1 cellular context compared by ENCODE assay signal in the genomic region with DNA sequence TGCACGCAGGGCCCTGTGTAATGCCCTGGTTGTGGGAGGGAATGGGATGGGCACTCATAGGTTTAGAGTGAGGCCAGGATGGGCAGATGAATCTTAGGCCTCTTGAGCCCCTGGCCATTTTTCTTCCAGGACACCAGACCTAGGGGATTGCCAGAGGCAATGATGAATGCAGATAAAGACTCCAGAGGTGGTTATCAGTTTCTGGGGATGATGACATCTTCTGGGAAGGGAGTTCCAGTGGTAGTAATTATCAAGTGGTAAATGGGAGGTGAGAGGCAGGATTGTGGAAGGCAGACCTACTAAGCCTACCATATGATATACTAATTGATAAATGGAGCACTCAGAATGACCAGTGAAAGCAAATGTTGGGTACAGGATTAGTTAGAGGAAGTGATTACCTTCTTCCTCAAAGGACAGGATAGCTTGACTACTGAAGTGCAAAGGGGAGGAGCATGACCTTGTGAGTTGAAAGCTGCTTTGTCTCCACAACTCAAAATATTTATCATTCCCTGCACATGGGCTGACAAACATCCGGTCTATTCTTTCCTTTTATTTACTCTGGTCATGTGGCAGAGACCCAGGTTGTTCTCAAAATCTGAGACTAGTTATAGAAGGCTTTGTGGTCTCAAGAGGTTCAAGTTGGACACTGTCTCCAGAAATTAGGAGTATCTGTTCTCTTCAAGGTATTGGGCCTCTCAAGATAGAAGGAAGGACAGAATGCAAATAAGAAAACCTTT.
A peak's percentile ranks its signal among the peaks of the same experiment; 100 is the strongest.
TF ChIP-seq lines count a peak whose summit lies in the region.

No MANE protein-coding gene starts in this region.

TF ChIP-seq in HepG2, 621 proteins besides CTCF, POLR2A, EP300 and RAD21 (continued from another document and continues in another):
- TF ChIP-seq, protein P1, sequence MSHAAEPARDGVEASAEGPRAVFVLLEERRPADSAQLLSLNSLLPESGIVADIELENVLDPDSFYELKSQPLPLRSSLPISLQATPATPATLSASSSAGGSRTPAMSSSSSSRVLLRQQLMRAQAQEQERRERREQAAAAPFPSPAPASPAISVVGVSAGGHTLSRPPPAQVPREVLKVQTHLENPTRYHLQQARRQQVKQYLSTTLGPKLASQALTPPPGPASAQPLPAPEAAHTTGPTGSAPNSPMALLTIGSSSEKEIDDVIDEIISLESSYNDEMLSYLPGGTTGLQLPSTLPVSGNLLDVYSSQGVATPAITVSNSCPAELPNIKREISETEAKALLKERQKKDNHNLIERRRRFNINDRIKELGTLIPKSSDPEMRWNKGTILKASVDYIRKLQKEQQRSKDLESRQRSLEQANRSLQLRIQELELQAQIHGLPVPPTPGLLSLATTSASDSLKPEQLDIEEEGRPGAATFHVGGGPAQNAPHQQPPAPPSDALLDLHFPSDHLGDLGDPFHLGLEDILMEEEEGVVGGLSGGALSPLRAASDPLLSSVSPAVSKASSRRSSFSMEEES (CRISPR knock-in tag; IDR thresholded peaks at IDR 0.05), result peak; percentile 99
- peak; percentile 98 for TF ChIP-seq FOXO1 (CRISPR knock-in tag; IDR thresholded peaks at IDR 0.05)
- TF ChIP-seq ZNF556 (CRISPR knock-in tag; IDR thresholded peaks at IDR 0.05; ENCODE audit: borderline replicate concordance), result peak; percentile 71; the same call in 1 of the 2 replicates
- peak; percentile 29 for TF ChIP-seq CEBPG (CRISPR knock-in tag; IDR thresholded peaks at IDR 0.05)
- peak; percentile 72 for TF ChIP-seq RBFOX2 (IDR thresholded peaks at IDR 0.05; ENCODE audit: low read depth, low read length)
- peak; percentile 70; the same call in 1 of the 2 replicates for TF ChIP-seq ZNF614 (CRISPR knock-in tag; IDR thresholded peaks at IDR 0.05; ENCODE audit: borderline replicate concordance)
- TF ChIP-seq IKZF4 (CRISPR knock-in tag; IDR thresholded peaks at IDR 0.05; ENCODE audit: borderline replicate concordance, low read depth, not compliant biosample characterization), result no peak
- TF ChIP-seq, protein P2, sequence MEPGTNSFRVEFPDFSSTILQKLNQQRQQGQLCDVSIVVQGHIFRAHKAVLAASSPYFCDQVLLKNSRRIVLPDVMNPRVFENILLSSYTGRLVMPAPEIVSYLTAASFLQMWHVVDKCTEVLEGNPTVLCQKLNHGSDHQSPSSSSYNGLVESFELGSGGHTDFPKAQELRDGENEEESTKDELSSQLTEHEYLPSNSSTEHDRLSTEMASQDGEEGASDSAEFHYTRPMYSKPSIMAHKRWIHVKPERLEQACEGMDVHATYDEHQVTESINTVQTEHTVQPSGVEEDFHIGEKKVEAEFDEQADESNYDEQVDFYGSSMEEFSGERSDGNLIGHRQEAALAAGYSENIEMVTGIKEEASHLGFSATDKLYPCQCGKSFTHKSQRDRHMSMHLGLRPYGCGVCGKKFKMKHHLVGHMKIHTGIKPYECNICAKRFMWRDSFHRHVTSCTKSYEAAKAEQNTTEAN (CRISPR knock-in tag; conservative IDR thresholded peaks at IDR 0.05), result peak; percentile 76; the same call in 1 of the 2 replicates
- TF ChIP-seq SP1 (IDR thresholded peaks at IDR 0.05), result no peak
- TF ChIP-seq SP1 (CRISPR knock-in tag; IDR thresholded peaks at IDR 0.05), result peak; percentile 30; the same call in 1 of the 2 replicates
- TF ChIP-seq, protein P3, sequence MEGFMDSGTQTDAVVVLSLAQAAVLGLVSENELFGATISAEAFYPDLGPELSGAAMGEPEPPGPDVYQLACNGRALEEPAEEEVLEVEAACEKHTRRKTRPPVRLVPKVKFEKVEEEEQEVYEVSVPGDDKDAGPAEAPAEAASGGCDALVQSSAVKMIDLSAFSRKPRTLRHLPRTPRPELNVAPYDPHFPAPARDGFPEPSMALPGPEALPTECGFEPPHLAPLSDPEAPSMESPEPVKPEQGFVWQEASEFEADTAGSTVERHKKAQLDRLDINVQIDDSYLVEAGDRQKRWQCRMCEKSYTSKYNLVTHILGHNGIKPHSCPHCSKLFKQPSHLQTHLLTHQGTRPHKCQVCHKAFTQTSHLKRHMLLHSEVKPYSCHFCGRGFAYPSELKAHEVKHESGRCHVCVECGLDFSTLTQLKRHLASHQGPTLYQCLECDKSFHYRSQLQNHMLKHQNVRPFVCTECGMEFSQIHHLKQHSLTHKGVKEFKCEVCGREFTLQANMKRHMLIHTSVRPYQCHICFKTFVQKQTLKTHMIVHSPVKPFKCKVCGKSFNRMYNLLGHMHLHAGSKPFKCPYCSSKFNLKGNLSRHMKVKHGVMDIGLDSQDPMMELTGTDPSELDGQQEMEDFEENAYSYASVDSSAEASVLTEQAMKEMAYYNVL (CRISPR knock-in tag; IDR thresholded peaks at IDR 0.05; ENCODE audit: borderline replicate concordance), result peak; percentile 95
- TF ChIP-seq ZNF768 (CRISPR knock-in tag; IDR thresholded peaks at IDR 0.05), result no peak
- TF ChIP-seq REL (CRISPR knock-in tag; conservative IDR thresholded peaks at IDR 0.05), result no peak
- peak in 1 of 2 experiments; percentile 68; a peak in 1 of 4 replicates for TF ChIP-seq KLF16 (CRISPR knock-in tag; IDR thresholded peaks at IDR 0.05)
- TF ChIP-seq ERF (CRISPR knock-in tag; IDR thresholded peaks at IDR 0.05), result peak; percentile 93
- TF ChIP-seq HDAC1 (CRISPR knock-in tag; IDR thresholded peaks at IDR 0.05), result peak; percentile 67
- TF ChIP-seq ZNF644 (CRISPR knock-in tag; IDR thresholded peaks at IDR 0.05; ENCODE audit: low read depth), result peak; percentile 57; the same call in 1 of the 2 replicates
- TF ChIP-seq TARDBP (CRISPR knock-in tag; IDR thresholded peaks at IDR 0.05), result peak; percentile 79; the same call in 1 of the 2 replicates
- TF ChIP-seq CREM (IDR thresholded peaks at IDR 0.05), result peak; percentile 81
- TF ChIP-seq CREM (CRISPR knock-in tag; IDR thresholded peaks at IDR 0.05), result no peak
- TF ChIP-seq KAT8 (CRISPR knock-in tag; IDR thresholded peaks at IDR 0.05), result peak; percentile 73; the same call in 1 of the 2 replicates
- TF ChIP-seq MIER3 (CRISPR knock-in tag; IDR thresholded peaks at IDR 0.05; ENCODE audit: borderline replicate concordance), result peak; percentile 73; the same call in 1 of the 2 replicates
- TF ChIP-seq SALL1 (CRISPR knock-in tag; IDR thresholded peaks at IDR 0.05), result peak; percentile 72; the same call in 1 of the 2 replicates
- TF ChIP-seq MXI1 (IDR thresholded peaks at IDR 0.05; ENCODE audit: borderline replicate concordance, low read depth, low read length), result peak; percentile 86; the same call in 2 of the 3 replicates
- no peak for TF ChIP-seq ZNF234 (CRISPR knock-in tag; conservative IDR thresholded peaks at IDR 0.05)
- TF ChIP-seq GFI1 (CRISPR knock-in tag; IDR thresholded peaks at IDR 0.05; ENCODE audit: borderline replicate concordance), result peak; percentile 93
- TF ChIP-seq, protein P4, sequence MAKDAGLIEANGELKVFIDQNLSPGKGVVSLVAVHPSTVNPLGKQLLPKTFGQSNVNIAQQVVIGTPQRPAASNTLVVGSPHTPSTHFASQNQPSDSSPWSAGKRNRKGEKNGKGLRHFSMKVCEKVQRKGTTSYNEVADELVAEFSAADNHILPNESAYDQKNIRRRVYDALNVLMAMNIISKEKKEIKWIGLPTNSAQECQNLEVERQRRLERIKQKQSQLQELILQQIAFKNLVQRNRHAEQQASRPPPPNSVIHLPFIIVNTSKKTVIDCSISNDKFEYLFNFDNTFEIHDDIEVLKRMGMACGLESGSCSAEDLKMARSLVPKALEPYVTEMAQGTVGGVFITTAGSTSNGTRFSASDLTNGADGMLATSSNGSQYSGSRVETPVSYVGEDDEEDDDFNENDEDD (CRISPR knock-in tag; IDR thresholded peaks at IDR 0.05; ENCODE audit: borderline replicate concordance), result peak; percentile 17; the same call in 1 of the 2 replicates
- TF ChIP-seq ZNF205 (CRISPR knock-in tag; IDR thresholded peaks at IDR 0.05), result peak; percentile 78
- no peak for TF ChIP-seq ZNF326 (CRISPR knock-in tag; IDR thresholded peaks at IDR 0.05; ENCODE audit: borderline replicate concordance)
- TF ChIP-seq MIXL1 (CRISPR knock-in tag; IDR thresholded peaks at IDR 0.05), result 0 out of 2 replicates have a peak, but pooled peaks have one; percentile 74
- no peak for TF ChIP-seq SMAD1 (CRISPR knock-in tag; IDR thresholded peaks at IDR 0.05; ENCODE audit: borderline replicate concordance, low read depth)
- TF ChIP-seq, protein P5, sequence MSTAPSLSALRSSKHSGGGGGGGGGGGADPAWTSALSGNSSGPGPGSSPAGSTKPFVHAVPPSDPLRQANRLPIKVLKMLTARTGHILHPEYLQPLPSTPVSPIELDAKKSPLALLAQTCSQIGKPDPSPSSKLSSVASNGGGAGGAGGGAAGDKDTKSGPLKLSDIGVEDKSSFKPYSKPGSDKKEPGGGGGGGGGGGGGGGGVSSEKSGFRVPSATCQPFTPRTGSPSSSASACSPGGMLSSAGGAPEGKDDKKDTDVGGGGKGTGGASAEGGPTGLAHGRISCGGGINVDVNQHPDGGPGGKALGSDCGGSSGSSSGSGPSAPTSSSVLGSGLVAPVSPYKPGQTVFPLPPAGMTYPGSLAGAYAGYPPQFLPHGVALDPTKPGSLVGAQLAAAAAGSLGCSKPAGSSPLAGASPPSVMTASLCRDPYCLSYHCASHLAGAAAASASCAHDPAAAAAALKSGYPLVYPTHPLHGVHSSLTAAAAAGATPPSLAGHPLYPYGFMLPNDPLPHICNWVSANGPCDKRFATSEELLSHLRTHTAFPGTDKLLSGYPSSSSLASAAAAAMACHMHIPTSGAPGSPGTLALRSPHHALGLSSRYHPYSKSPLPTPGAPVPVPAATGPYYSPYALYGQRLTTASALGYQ (CRISPR knock-in tag; IDR thresholded peaks at IDR 0.05), result peak; percentile 86
- peak; percentile 96 for TF ChIP-seq ZKSCAN5 (CRISPR knock-in tag; IDR thresholded peaks at IDR 0.05)
- peak; percentile 40; the same call in 1 of the 2 replicates for TF ChIP-seq ZNF557 (CRISPR knock-in tag; IDR thresholded peaks at IDR 0.05)
- no peak for TF ChIP-seq CCAR2 (optimal IDR thresholded peaks at IDR 0.05; ENCODE audit: low read depth, low read length)
- no peak for TF ChIP-seq YY1 (IDR thresholded peaks at IDR 0.05; ENCODE audit: insufficient read depth, insufficient replicate concordance, low read depth, low read length)
- TF ChIP-seq MAZ (IDR thresholded peaks at IDR 0.05; ENCODE audit: borderline replicate concordance, low read depth, low read length), result no peak
- TF ChIP-seq MAZ (CRISPR knock-in tag; IDR thresholded peaks at IDR 0.05; ENCODE audit: low read depth), result 0 out of 2 replicates have a peak, but pooled peaks have one; percentile 51
- TF ChIP-seq MED13 (CRISPR knock-in tag; IDR thresholded peaks at IDR 0.05), result peak; percentile 58; the same call in 1 of the 2 replicates
- TF ChIP-seq NFKBIZ (CRISPR knock-in tag; IDR thresholded peaks at IDR 0.05), result peak; percentile 28; the same call in 1 of the 2 replicates
- TF ChIP-seq GATA4 (IDR thresholded peaks at IDR 0.05; ENCODE audit: borderline replicate concordance, low read depth), result peak; percentile 67; the same call in 1 of the 2 replicates
- peak; percentile 70 for TF ChIP-seq SKI (IDR thresholded peaks at IDR 0.05; ENCODE audit: partially characterized antibody)
- TF ChIP-seq NR2F1 (CRISPR knock-in tag; IDR thresholded peaks at IDR 0.05), result peak in 1 of 2 experiments; percentile 23; a peak in 1 of 4 replicates
- TF ChIP-seq, protein P6, sequence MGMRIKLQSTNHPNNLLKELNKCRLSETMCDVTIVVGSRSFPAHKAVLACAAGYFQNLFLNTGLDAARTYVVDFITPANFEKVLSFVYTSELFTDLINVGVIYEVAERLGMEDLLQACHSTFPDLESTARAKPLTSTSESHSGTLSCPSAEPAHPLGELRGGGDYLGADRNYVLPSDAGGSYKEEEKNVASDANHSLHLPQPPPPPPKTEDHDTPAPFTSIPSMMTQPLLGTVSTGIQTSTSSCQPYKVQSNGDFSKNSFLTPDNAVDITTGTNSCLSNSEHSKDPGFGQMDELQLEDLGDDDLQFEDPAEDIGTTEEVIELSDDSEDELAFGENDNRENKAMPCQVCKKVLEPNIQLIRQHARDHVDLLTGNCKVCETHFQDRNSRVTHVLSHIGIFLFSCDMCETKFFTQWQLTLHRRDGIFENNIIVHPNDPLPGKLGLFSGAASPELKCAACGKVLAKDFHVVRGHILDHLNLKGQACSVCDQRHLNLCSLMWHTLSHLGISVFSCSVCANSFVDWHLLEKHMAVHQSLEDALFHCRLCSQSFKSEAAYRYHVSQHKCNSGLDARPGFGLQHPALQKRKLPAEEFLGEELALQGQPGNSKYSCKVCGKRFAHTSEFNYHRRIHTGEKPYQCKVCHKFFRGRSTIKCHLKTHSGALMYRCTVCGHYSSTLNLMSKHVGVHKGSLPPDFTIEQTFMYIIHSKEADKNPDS (CRISPR knock-in tag; IDR thresholded peaks at IDR 0.05), result peak; percentile 70; the same call in 1 of the 2 replicates
- TF ChIP-seq HNRNPK (IDR thresholded peaks at IDR 0.05; ENCODE audit: low read depth, low read length, poor library complexity, severe bottlenecking), result no peak
